1 cellular context compared by ENCODE assay signal in the genomic region with DNA sequence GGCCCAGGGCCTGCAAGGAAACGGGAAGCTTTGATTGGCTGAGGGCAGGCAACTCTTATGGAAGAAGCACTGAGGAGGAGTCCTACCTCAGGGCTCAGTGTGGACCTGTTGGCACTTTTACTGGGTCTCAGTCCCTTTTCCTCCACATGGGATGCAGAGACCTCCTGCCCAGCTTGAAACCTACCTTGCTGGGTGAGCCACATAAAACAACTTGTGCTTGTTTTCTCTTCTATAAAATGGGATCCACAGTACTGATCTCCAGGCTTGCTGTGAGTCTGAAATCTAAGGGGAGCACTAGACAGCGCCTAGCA.
TF ChIP-seq lines count a peak whose summit lies in the region.

No MANE protein-coding gene starts in this region.

TF ChIP-seq in liver, 16 proteins besides CTCF, POLR2A, EP300 and RAD21 (continued from another document):
- TF ChIP-seq, protein P1, sequence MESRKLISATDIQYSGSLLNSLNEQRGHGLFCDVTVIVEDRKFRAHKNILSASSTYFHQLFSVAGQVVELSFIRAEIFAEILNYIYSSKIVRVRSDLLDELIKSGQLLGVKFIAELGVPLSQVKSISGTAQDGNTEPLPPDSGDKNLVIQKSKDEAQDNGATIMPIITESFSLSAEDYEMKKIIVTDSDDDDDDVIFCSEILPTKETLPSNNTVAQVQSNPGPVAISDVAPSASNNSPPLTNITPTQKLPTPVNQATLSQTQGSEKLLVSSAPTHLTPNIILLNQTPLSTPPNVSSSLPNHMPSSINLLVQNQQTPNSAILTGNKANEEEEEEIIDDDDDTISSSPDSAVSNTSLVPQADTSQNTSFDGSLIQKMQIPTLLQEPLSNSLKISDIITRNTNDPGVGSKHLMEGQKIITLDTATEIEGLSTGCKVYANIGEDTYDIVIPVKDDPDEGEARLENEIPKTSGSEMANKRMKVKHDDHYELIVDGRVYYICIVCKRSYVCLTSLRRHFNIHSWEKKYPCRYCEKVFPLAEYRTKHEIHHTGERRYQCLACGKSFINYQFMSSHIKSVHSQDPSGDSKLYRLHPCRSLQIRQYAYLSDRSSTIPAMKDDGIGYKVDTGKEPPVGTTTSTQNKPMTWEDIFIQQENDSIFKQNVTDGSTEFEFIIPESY (IDR thresholded peaks at IDR 0.05), result no peak
- TF ChIP-seq, protein P2, sequence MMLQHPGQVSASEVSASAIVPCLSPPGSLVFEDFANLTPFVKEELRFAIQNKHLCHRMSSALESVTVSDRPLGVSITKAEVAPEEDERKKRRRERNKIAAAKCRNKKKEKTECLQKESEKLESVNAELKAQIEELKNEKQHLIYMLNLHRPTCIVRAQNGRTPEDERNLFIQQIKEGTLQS (IDR thresholded peaks at IDR 0.05), result no peak
- TF ChIP-seq EGR1 (IDR thresholded peaks at IDR 0.05; ENCODE audit: low read depth in 2 of 2), result no peak
- no peak for TF ChIP-seq YY1 (IDR thresholded peaks at IDR 0.05)
